22 cellular contexts compared by ENCODE assay signal in the genomic region with DNA sequence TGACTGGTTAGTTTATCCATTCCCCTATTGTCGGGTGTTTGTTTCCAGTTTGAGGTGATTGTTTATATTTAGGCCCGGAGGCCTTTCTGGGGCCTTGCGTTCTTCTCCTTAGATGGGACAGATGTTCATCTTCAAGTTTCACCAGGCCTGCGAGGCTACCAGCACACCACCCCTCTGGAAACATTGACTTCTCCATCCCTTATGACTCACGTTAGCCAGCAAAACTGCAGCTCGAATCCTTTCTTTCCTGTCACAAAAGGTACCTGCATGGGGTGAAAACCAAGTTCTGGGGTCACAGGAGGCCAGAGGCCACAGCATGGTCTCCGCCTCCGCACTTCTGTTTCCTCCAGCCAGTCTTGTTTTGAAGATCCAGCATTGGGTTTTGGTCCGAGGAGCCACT. TPM values are rescaled to one million over a fixed set of nuclear protein-coding genes. Genes with fewer than 3 reads are reported as not detected.
DNase-seq lines count a peak whose midpoint lies in the region; TF ChIP-seq lines count a peak whose summit lies in the region.
"Had no signal": no experiment of that assay in that cellular context is flagged by ENCODE, and none has a peak within 500 bp of the region (broad histone marks: within the 10 kb centered on the region; RNA-seq: fewer than 3 reads in every experiment).

No MANE protein-coding gene starts in this region.

- H3K27ac ChIP-seq in angular gyrus (ENCODE audit: low read depth, low read length) (peak overlapping the region; percentile 70), spleen (no peak overlapping the region)
- H3K27ac ChIP-seq: brain microvascular endothelial cell, left ventricle myocardium inferior had no signal

- TF ChIP-seq POLR2A in spleen (IDR thresholded peaks at IDR 0.05), result no peak

- H3K4me3 ChIP-seq in H7 (ENCODE audit: insufficient read depth, low read depth, low read length), result no peak overlapping the region
- no peak overlapping the region for H3K4me3 ChIP-seq in fibroblast of the aortic adventitia (ENCODE audit: low read depth, low read length)
- no peak overlapping the region for H3K4me3 ChIP-seq in spleen
- H3K4me3 ChIP-seq: left ventricle myocardium inferior, mucosa of descending colon, tibial nerve had no signal

- TF ChIP-seq CTCF in fibroblast of the aortic adventitia (IDR thresholded peaks at IDR 0.05; ENCODE audit: insufficient read depth, low read length) (no peak), spleen (IDR thresholded peaks at IDR 0.05 in 8 of 11, conservative IDR thresholded peaks at IDR 0.05 in 3 of 11) (no peak)

- peaks cover 0 to 7% (median 0%) of the 10 kb centered on the region in 8 donors for H3K9me3 ChIP-seq in spleen
- H3K9me3 ChIP-seq: left ventricle myocardium inferior, mucosa of descending colon, tibial nerve had no signal

- peaks cover 0 to 16% (median 7%) of the 10 kb centered on the region in 6 donors for H3K4me1 ChIP-seq in spleen

- WGBS in spleen, 5 donors, result 81 to 93% (median 84%) methylated on average over 9 of the region's 9 CpGs

- no peaks in the 10 kb centered on the region for H3K36me3 ChIP-seq in H7 (replicated peaks; ENCODE audit: control insufficient read depth, insufficient read depth, low read length)
- no peaks in the 10 kb centered on the region for H3K36me3 ChIP-seq in spleen
- H3K36me3 ChIP-seq: brain microvascular endothelial cell, left ventricle myocardium inferior, tibial nerve had no signal

- intact Hi-C loops in spleen (cut with DNase I; ENCODE audit: low total_unique reads), result no loop called here

- no peaks in the 10 kb centered on the region for H3K27me3 ChIP-seq in H7 (ENCODE audit: control insufficient read depth, insufficient read depth, low read length)
- H3K27me3 ChIP-seq in spleen (replicated peaks in 1 of 7), result no peaks in the 10 kb centered on the region
- H3K27me3 ChIP-seq: brain microvascular endothelial cell, tibial nerve had no signal

- peak; percentile 41 for DNase-seq in H7
- peak; percentile 8 for DNase-seq in fibroblast of the aortic adventitia (ENCODE audit: low read depth)
- DNase-seq in spleen, result peak; percentile 6
- DNase-seq in SW 1271 (lab: John Stamatoyannopoulos, UW), result no peak
- DNase-seq in epidermal melanocyte (ENCODE audit: insufficient read length, low spot score), result no peak
- DNase-seq in HuH-7 (ENCODE audit: low spot score), result no peak
- DNase-seq: activated naive CD4-positive, alpha-beta T cell treated with anti-CD3 and anti-CD28 coated beads, Interleukin-2, amount 50 U/mL, for 16 hours; activated T-cell treated with anti-CD3 and anti-CD28 coated beads, Interleukin-2, amount 50 U/mL, for 72 hours; glutamatergic neuron; left ventricle myocardium inferior; mucosa of descending colon; NCI-H1694 treated with DMSO at 0.1 percent for 48 hours; stimulated activated CD4-positive, alpha-beta T cell treated with anti-CD3 and anti-CD28 coated beads, Interleukin-12 subunit alpha, Interleukin-12 subunit beta, amount 100 ng/mL, for 4 hours; T-helper 9 cell had no signal

RNA-seq across cellular contexts. Expression of a gene that starts 5.4 kb away (rescaled TPM):
- total RNA-seq in H7 (2014; rRNA removed; shearing (Covaris generic)), result not detected in 2 replicates
- total RNA-seq in fibroblast of the aortic adventitia (ENCODE audit: low replicate concordance), result not detected in 2 replicates
- under 1 TPM in 2 of 7 donors, not detected in 5; 0.21 to 0.32 TPM for total RNA-seq in spleen
- under 1 TPM in 1 of 3 donors, not detected in 2; 0.03 TPM for polyA plus RNA-seq in spleen
- total RNA-seq: activated CD8-positive, alpha-beta memory T cell treated with anti-CD3 and anti-CD28 coated beads for 36 hours; dermis microvascular lymphatic vessel endothelial cell; HepG2; left ventricle myocardium inferior; mucosa of descending colon; SK-MEL-5; tibial nerve had no signal
- polyA plus RNA-seq: BJ, HepG2 had no signal

Comparison
In these comparisons a context has a peak if more than half of its experiments do, and no peak if none do; other contexts are left out.
1. DNase-seq: peak in H7 (single experiment), fibroblast of the aortic adventitia (single experiment) and spleen (single experiment); none in SW 1271 (0 of 2), epidermal melanocyte (single experiment) and HuH-7 (single experiment).